Comparison of ENCODE assay signal across 17 cellular contexts in the genomic region with DNA sequence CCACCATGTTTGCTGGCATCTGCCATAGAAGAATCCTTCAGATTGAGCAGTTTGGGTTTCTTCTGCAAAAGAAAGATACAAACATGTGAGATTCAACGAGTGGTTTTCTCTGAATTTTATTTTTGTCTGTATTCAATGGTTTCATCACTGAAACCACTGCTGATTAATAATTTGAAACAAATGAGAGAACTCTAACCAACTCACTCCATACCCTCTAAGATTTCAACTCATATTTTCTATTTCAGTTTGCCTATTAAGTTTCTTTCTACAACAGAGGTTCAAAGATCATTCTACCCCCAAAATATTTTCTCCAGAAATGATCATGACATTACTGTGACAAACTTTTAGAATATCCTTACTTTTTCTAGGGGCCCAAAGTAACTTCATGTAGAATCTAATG.
"Had no signal": no experiment of that assay in that cellular context is flagged by ENCODE, and none has a peak within 500 bp of the region (broad histone marks: within the 10 kb centered on the region; RNA-seq: fewer than 3 reads in every experiment).

No MANE protein-coding gene starts in this region.

- ATAC-seq: mucosa of descending colon, WTC11 had no signal

- H3K27me3 ChIP-seq: hepatocyte, right atrium auricular region, upper lobe of left lung had no signal

- H3K27ac ChIP-seq: epithelial cell of prostate, hepatocyte, prostate gland, right atrium auricular region, thoracic aorta, upper lobe of left lung had no signal

- DNase-seq: anterior cingulate cortex; caudate nucleus; endodermal cell; foreskin fibroblast; mesenchymal stem cell; mucosa of descending colon; naive B cell; stimulated activated CD4-positive, alpha-beta T cell treated with anti-CD3 and anti-CD28 coated beads, Interleukin-12 subunit alpha, Interleukin-12 subunit beta, amount 100 ng/mL, for 4 hours; stimulated activated CD4-positive, alpha-beta T cell treated with anti-CD3 and anti-CD28 coated beads, Interleukin-2, amount 100 ng/mL, for 24 hours; upper lobe of left lung had no signal

- H2AFZ ChIP-seq: hepatocyte had no signal

- H3K9me3 Mint-ChIP-seq: brain, endodermal cell, naive B cell, WTC11 had no signal

- H3K4me1 Mint-ChIP-seq: brain, endodermal cell, WTC11 had no signal

- H3K4me3 ChIP-seq: hepatocyte, mucosa of descending colon, prostate gland, right atrium auricular region, thoracic aorta, upper lobe of left lung had no signal

- H3K4me1 ChIP-seq: prostate gland, right atrium auricular region, upper lobe of left lung had no signal

- H3K27ac Mint-ChIP-seq: brain, endodermal cell, WTC11 had no signal

- H3K4me3 Mint-ChIP-seq: brain, endodermal cell, naive B cell, WTC11 had no signal

- H3K4me2 ChIP-seq: hepatocyte had no signal

- H3K27me3 Mint-ChIP-seq: brain, naive B cell had no signal

- H3K9me3 ChIP-seq: mucosa of descending colon, prostate gland, right atrium auricular region, thoracic aorta, upper lobe of left lung had no signal
